15 cellular contexts compared by ENCODE assay signal in genomic region chr5:166166071-166166470, GRCh38.
"Had no signal": no experiment of that assay in that cellular context is flagged by ENCODE, and none has a peak within 500 bp of the region (broad histone marks: within the 10 kb centered on the region; RNA-seq: fewer than 3 reads in every experiment).

No MANE protein-coding gene starts in this region.

- H3K9me3 Mint-ChIP-seq: type B pancreatic cell had no signal

- H3K4me1 ChIP-seq: esophagus muscularis mucosa, left ventricle myocardium inferior had no signal

- H3K4me1 Mint-ChIP-seq: activated CD8-positive, alpha-beta memory T cell treated with anti-CD3 and anti-CD28 coated beads, Interleukin-2, amount 10 ng/mL, durations not matched to agents 7 days and 5 days; natural killer cell; stimulated activated naive CD8-positive, alpha-beta T cell treated with anti-CD3 and anti-CD28 coated beads, Interleukin-15, amount 100 ng/mL, for 72 hours had no signal

- ATAC-seq: activated CD8-positive, alpha-beta memory T cell treated with anti-CD3 and anti-CD28 coated beads, Interleukin-2, amount 10 ng/mL, durations not matched to agents 7 days and 5 days; activated naive CD4-positive, alpha-beta T cell treated with anti-CD3 and anti-CD28 coated beads, Interleukin-2, amount 50 U/mL, for 72 hours; natural killer cell; right cardiac atrium; stimulated activated naive CD8-positive, alpha-beta T cell treated with anti-CD3 and anti-CD28 coated beads, Interleukin-15, amount 100 ng/mL, for 72 hours had no signal

- H3K27me3 Mint-ChIP-seq: activated CD4-positive, alpha-beta memory T cell treated with anti-CD3 and anti-CD28 coated beads for 36 hours; activated CD8-positive, alpha-beta memory T cell treated with anti-CD3 and anti-CD28 coated beads, Interleukin-2, amount 10 ng/mL, durations not matched to agents 7 days and 5 days; stimulated activated naive CD8-positive, alpha-beta T cell treated with anti-CD3 and anti-CD28 coated beads, Interleukin-15, amount 100 ng/mL, for 72 hours; type B pancreatic cell had no signal

- H3K27ac ChIP-seq: esophagus muscularis mucosa, left ventricle myocardium inferior, skin epidermis had no signal

- DNase-seq: activated CD4-positive, alpha-beta memory T cell treated with anti-CD3 and anti-CD28 coated beads for 36 hours; activated CD4-positive, alpha-beta T cell treated with anti-CD3 and anti-CD28 coated beads for 1 hour; activated CD8-positive, alpha-beta memory T cell treated with anti-CD3 and anti-CD28 coated beads, Interleukin-2, amount 10 ng/mL, durations not matched to agents 7 days and 5 days; activated effector memory CD4-positive, alpha-beta T cell treated with Interleukin-2 at 50 U/mL for 16 hours; activated T-cell treated with anti-CD3 and anti-CD28 coated beads, Interleukin-2, amount 50 U/mL, for 1 hour; amniotic stem cell; left ventricle myocardium inferior; natural killer cell; nucleus accumbens; right cardiac atrium; stimulated activated naive CD8-positive, alpha-beta T cell treated with anti-CD3 and anti-CD28 coated beads, Interleukin-15, amount 100 ng/mL, for 72 hours had no signal

- H3K27ac Mint-ChIP-seq: activated CD4-positive, alpha-beta memory T cell treated with anti-CD3 and anti-CD28 coated beads for 36 hours; activated CD8-positive, alpha-beta memory T cell treated with anti-CD3 and anti-CD28 coated beads, Interleukin-2, amount 10 ng/mL, durations not matched to agents 7 days and 5 days; activated naive CD4-positive, alpha-beta T cell treated with anti-CD3 and anti-CD28 coated beads, Interleukin-2, amount 50 U/mL, for 72 hours; natural killer cell; stimulated activated naive CD8-positive, alpha-beta T cell treated with anti-CD3 and anti-CD28 coated beads, Interleukin-15, amount 100 ng/mL, for 72 hours; type B pancreatic cell had no signal

- H3K36me3 Mint-ChIP-seq: activated CD4-positive, alpha-beta memory T cell treated with anti-CD3 and anti-CD28 coated beads for 36 hours; activated CD8-positive, alpha-beta memory T cell treated with anti-CD3 and anti-CD28 coated beads, Interleukin-2, amount 10 ng/mL, durations not matched to agents 7 days and 5 days; activated naive CD4-positive, alpha-beta T cell treated with anti-CD3 and anti-CD28 coated beads, Interleukin-2, amount 50 U/mL, for 72 hours; natural killer cell; type B pancreatic cell had no signal

- H3K4me3 ChIP-seq: esophagus muscularis mucosa, left ventricle myocardium inferior, skin epidermis had no signal

- H3K27me3 ChIP-seq: esophagus muscularis mucosa had no signal

- H3K9me3 ChIP-seq: esophagus muscularis mucosa, left ventricle myocardium inferior had no signal

- H3K4me3 Mint-ChIP-seq: activated CD4-positive, alpha-beta memory T cell treated with anti-CD3 and anti-CD28 coated beads for 36 hours; activated CD8-positive, alpha-beta memory T cell treated with anti-CD3 and anti-CD28 coated beads, Interleukin-2, amount 10 ng/mL, durations not matched to agents 7 days and 5 days; natural killer cell; stimulated activated naive CD8-positive, alpha-beta T cell treated with anti-CD3 and anti-CD28 coated beads, Interleukin-15, amount 100 ng/mL, for 72 hours; type B pancreatic cell had no signal

- H3K36me3 ChIP-seq: esophagus muscularis mucosa, left ventricle myocardium inferior had no signal
